29 cellular contexts compared by ENCODE assay signal in the genomic region with DNA sequence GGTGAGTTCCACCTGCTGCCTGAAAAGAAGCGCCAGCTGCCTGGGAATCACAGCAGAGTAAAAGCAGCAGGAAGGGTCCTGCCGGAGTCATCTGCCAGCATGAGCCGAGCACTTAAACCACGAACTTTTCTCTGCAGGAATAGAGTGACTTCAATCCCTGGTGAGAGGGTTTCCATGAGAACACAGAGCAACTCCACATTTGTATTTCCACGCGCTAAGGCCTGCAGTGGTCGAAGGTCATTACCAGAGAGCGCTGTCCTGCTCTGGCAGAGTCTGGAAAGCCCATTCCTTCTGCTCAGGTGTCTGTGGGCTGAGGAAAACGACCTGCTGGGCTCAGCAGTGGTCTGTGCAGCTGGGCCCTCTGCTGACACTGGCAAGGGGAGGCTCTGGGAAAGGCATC. TPM values are rescaled to one million over a fixed set of nuclear protein-coding genes. Genes with fewer than 3 reads are reported as not detected.
"Had no signal": no experiment of that assay in that cellular context is flagged by ENCODE, and none has a peak within 500 bp of the region (broad histone marks: within the 10 kb centered on the region; RNA-seq: fewer than 3 reads in every experiment).

No MANE protein-coding gene starts in this region.

- H3K4me1 Mint-ChIP-seq: natural killer cell had no signal

- H3K4me3 Mint-ChIP-seq: dendritic cell treated with granulocyte-macrophage colony-stimulating factor and Interleukin-4, amounts not matched to agents 40 ng/mL and 50 ng/mL, for 4 days; memory B cell; natural killer cell; stimulated activated naive CD8-positive, alpha-beta T cell treated with anti-CD3 and anti-CD28 coated beads, Interleukin-15, amount 100 ng/mL, for 72 hours had no signal

- H3K27ac ChIP-seq: esophagus muscularis mucosa, foreskin keratinocyte, gastroesophageal sphincter, heart right ventricle, neutrophil, suprapubic skin, transverse colon, upper lobe of right lung, uterus had no signal

- FAIRE-seq: colon, endothelial cell of umbilical vein, pancreas had no signal

- H3K27me3 ChIP-seq: esophagus muscularis mucosa, foreskin keratinocyte, gastroesophageal sphincter, heart right ventricle, neutrophil, pancreas, suprapubic skin, transverse colon, upper lobe of right lung, uterus had no signal

- H3K36me3 ChIP-seq: neutrophil, pancreas, transverse colon, upper lobe of right lung, uterus had no signal

- H3K9me3 Mint-ChIP-seq: dendritic cell treated with granulocyte-macrophage colony-stimulating factor and Interleukin-4, amounts not matched to agents 40 ng/mL and 50 ng/mL, for 4 days; memory B cell; natural killer cell; stimulated activated naive CD8-positive, alpha-beta T cell treated with anti-CD3 and anti-CD28 coated beads, Interleukin-15, amount 100 ng/mL, for 72 hours had no signal

- H3K27ac Mint-ChIP-seq: dendritic cell treated with granulocyte-macrophage colony-stimulating factor and Interleukin-4, amounts not matched to agents 40 ng/mL and 50 ng/mL, for 4 days; memory B cell; natural killer cell; progenitor cell of endocrine pancreas had no signal

- ATAC-seq: foreskin keratinocyte; gastroesophageal sphincter; heart right ventricle; left lobe of liver; natural killer cell; sciatic nerve; stimulated activated naive CD8-positive, alpha-beta T cell treated with anti-CD3 and anti-CD28 coated beads, Interleukin-15, amount 100 ng/mL, for 72 hours; upper lobe of right lung had no signal

- DNase-seq: cerebellar nuclear complex; effector memory CD4-positive, alpha-beta T cell; foreskin keratinocyte; glutamatergic neuron; heart right ventricle; hippocampal formation; islet precursor cell; natural killer cell; stimulated activated CD4-positive, alpha-beta T cell treated with anti-CD3 and anti-CD28 coated beads, Interleukin-4, amount 100 ng/mL, for 4 hours; stimulated activated naive CD4-positive, alpha-beta T cell; stimulated activated naive CD8-positive, alpha-beta T cell treated with anti-CD3 and anti-CD28 coated beads, Interleukin-15, amount 100 ng/mL, for 72 hours; transverse colon; upper lobe of right lung; uterus had no signal

- H3K4me3 ChIP-seq: esophagus muscularis mucosa, gastroesophageal sphincter, heart right ventricle, lung, pancreas, suprapubic skin, transverse colon, upper lobe of right lung, uterus had no signal

- H3K9me3 ChIP-seq: esophagus muscularis mucosa, gastroesophageal sphincter, heart right ventricle, neutrophil, pancreas, suprapubic skin, transverse colon, upper lobe of right lung, uterus had no signal

- H3K36me3 Mint-ChIP-seq: natural killer cell had no signal

- H3K27me3 Mint-ChIP-seq: dendritic cell treated with granulocyte-macrophage colony-stimulating factor and Interleukin-4, amounts not matched to agents 40 ng/mL and 50 ng/mL, for 4 days; memory B cell; progenitor cell of endocrine pancreas; stimulated activated naive CD8-positive, alpha-beta T cell treated with anti-CD3 and anti-CD28 coated beads, Interleukin-15, amount 100 ng/mL, for 72 hours had no signal

- H3K4me1 ChIP-seq: esophagus muscularis mucosa, foreskin keratinocyte, gastroesophageal sphincter, heart right ventricle, pancreas, suprapubic skin, transverse colon, upper lobe of right lung, uterus had no signal

RNA-seq across cellular contexts. Expression of gene ANO7, which starts 45.9 kb away (rescaled TPM):
- total RNA-seq: skeletal muscle tissue had no signal
- polyA plus RNA-seq: neural cell had no signal
